In the genomic region with DNA sequence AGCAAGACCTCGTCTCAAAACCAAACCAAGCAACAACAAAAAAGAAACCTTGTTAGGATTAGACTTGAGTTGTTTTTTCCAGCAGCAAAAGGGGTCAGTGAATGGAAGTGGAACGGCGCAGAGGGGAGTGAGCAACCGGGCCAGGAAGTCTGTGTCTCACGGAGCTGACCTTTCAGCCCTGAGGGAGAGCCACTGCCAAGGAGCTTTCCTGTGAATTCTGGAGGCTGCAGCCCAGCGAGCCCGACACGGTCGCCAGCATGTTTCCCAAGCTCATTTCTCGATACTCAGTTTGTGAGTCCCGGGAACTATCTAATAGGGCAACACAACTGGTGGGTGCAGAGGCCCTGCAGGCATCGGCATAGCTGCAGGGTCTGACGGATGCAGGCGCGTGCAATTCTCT, we compare ENCODE assay signal across 1 cellular context.
TF ChIP-seq lines count a peak whose summit lies in the region.

No MANE protein-coding gene starts in this region.

TF ChIP-seq in SK-N-SH treated with all-trans-retinoic acid at 6 μM for 48 hours, 23 proteins besides CTCF, POLR2A, EP300 and RAD21 (continued from another document):
- TF ChIP-seq, protein P1, sequence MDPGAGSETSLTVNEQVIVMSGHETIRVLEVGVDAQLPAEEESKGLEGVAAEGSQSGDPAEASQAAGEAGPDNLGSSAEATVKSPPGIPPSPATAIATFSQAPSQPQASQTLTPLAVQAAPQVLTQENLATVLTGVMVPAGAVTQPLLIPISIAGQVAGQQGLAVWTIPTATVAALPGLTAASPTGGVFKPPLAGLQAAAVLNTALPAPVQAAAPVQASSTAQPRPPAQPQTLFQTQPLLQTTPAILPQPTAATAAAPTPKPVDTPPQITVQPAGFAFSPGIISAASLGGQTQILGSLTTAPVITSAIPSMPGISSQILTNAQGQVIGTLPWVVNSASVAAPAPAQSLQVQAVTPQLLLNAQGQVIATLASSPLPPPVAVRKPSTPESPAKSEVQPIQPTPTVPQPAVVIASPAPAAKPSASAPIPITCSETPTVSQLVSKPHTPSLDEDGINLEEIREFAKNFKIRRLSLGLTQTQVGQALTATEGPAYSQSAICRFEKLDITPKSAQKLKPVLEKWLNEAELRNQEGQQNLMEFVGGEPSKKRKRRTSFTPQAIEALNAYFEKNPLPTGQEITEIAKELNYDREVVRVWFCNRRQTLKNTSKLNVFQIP (CRISPR knock-in tag; IDR thresholded peaks at IDR 0.05; ENCODE audit: borderline replicate concordance, low read depth), result no peak
- TF ChIP-seq ZNF565 (CRISPR knock-in tag; conservative IDR thresholded peaks at IDR 0.05; ENCODE audit: low read depth), result no peak
- no peak for TF ChIP-seq ZC3H10 (CRISPR knock-in tag; IDR thresholded peaks at IDR 0.05)
- TF ChIP-seq SNAI2 (CRISPR knock-in tag; IDR thresholded peaks at IDR 0.05), result no peak
- TF ChIP-seq GLIS3 (CRISPR knock-in tag; IDR thresholded peaks at IDR 0.05), result no peak
- TF ChIP-seq ZFP30 (CRISPR knock-in tag; IDR thresholded peaks at IDR 0.05), result no peak
- TF ChIP-seq ESRRG (CRISPR knock-in tag; IDR thresholded peaks at IDR 0.05), result no peak
- TF ChIP-seq TCF4 (CRISPR knock-in tag; IDR thresholded peaks at IDR 0.05; ENCODE audit: borderline replicate concordance), result no peak
- no peak for TF ChIP-seq RARB (CRISPR knock-in tag; IDR thresholded peaks at IDR 0.05)
- TF ChIP-seq BACH2 (CRISPR knock-in tag; IDR thresholded peaks at IDR 0.05; ENCODE audit: borderline replicate concordance), result no peak
- TF ChIP-seq ZNF8 (CRISPR knock-in tag; IDR thresholded peaks at IDR 0.05), result no peak
- TF ChIP-seq, protein P2, sequence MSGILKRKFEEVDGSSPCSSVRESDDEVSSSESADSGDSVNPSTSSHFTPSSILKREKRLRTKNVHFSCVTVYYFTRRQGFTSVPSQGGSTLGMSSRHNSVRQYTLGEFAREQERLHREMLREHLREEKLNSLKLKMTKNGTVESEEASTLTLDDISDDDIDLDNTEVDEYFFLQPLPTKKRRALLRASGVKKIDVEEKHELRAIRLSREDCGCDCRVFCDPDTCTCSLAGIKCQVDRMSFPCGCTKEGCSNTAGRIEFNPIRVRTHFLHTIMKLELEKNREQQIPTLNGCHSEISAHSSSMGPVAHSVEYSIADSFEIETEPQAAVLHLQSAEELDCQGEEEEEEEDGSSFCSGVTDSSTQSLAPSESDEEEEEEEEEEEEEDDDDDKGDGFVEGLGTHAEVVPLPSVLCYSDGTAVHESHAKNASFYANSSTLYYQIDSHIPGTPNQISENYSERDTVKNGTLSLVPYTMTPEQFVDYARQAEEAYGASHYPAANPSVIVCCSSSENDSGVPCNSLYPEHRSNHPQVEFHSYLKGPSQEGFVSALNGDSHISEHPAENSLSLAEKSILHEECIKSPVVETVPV (CRISPR knock-in tag; IDR thresholded peaks at IDR 0.05), result no peak
- no peak for TF ChIP-seq ZNF70 (CRISPR knock-in tag; IDR thresholded peaks at IDR 0.05)
